ENCODE assay signal across 11 cellular contexts in the genomic region with DNA sequence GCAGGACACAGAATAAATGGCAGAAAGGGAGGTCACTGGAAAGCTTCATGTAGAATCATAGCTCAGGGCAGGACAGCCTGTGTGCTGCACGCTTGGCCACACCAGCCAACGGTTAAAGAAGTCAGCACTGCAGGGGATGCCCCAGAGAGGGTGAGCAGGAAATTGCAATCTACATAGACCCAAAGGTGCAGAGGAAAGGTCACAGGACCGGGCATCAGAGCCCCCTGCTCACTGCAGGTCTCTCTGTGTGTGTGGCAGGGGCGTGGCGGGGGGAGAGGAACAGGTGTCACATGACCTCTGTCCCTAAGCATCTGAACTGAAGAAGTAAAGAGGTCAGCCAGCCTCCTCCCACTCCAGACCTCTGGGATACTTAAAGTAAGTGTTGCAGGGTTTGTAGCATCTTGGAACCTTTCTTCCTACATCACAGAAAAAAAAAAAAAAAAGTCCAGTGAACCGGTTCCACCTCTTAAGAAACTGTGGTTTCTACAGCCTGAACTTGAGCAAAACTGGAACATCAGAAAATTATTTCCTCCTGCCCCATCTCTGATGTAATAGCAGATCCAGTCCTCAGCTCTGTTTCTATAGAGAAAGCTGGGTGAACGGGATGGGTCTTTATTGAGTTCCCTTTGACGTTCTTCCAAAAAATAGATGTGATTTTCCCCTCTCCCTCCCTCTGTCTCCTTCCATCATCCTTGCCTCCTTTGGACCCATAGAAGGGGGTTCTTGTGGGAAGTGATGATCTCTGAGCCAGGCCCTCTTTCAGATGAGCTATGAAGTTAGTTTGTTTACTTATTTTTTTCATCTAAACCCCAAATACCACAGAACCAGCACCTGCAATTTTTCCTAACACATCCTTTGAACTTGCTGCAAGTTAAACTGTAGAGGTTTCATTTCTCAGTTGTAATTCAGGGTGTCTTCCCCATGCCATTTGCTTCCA.
DNase-seq lines count a peak whose midpoint lies in the region; ATAC-seq and TF ChIP-seq lines count a peak whose summit lies in the region.
"Had no signal": no experiment of that assay in that cellular context is flagged by ENCODE, and none has a peak within 500 bp of the region (broad histone marks: within the 10 kb centered on the region; RNA-seq: fewer than 3 reads in every experiment).

No MANE protein-coding gene starts in this region.

- no peak for DNase-seq in activated T-cell treated with anti-CD3 and anti-CD28 coated beads, Interleukin-2, amount 50 U/mL, for 24 hours
- no peak for DNase-seq in activated T-cell treated with anti-CD3 and anti-CD28 coated beads, Interleukin-2, amount 50 U/mL, for 1 hour
- DNase-seq in T-cell = peak in 7 of 34 experiments; percentile 4 to 29 (median 18)
- DNase-seq in stimulated activated naive CD8-positive, alpha-beta T cell treated with anti-CD3 and anti-CD28 coated beads, Interleukin-15, Interleukin-2, amounts not matched to agents 100 U/mL and 50 U/mL, for 24 hours = peak; percentile 61
- DNase-seq in breast epithelium (ENCODE audit: low spot score in 2 of 2) = no peak
- no peak for DNase-seq in CD14-positive monocyte (ENCODE audit: low spot score)
- DNase-seq in DMS53 treated with DMSO at 0.1 percent for 48 hours (lab: John Stamatoyannopoulos, UW; ENCODE audit: unreplicated experiment) = no peak
- DNase-seq: AML-193, NCI-H2029 had no signal

- POLR2A ChIA-PET in T-cell (lab: Charles Lee) = interaction anchor here in 1 of 2 donors (0.6 kb wide), 1 partner anchor 12 kb away, joined by 12 read pairs; no protein-coding TSS in a partner anchor

- peak overlapping the region; percentile 47 for H3K27ac Mint-ChIP-seq in activated T-cell treated with anti-CD3 and anti-CD28 coated beads, Interleukin-2, amount 50 U/mL, for 24 hours
- H3K27ac Mint-ChIP-seq in T-cell = peak overlapping the region; percentile 72 to 76
- peak overlapping the region in 1 of 7 donors; percentile 7 for H3K27ac Mint-ChIP-seq in CD14-positive monocyte
- H3K27ac Mint-ChIP-seq: brain had no signal

- no peaks in the 10 kb centered on the region for H3K36me3 Mint-ChIP-seq in activated T-cell treated with anti-CD3 and anti-CD28 coated beads, Interleukin-2, amount 50 U/mL, for 24 hours (ENCODE audit: low read depth)
- no peaks in the 10 kb centered on the region for H3K36me3 Mint-ChIP-seq in T-cell
- no peaks in the 10 kb centered on the region for H3K36me3 Mint-ChIP-seq in CD14-positive monocyte
- H3K36me3 Mint-ChIP-seq: brain had no signal

- peaks cover 2% of the 10 kb centered on the region for H3K9me3 Mint-ChIP-seq in activated T-cell treated with anti-CD3 and anti-CD28 coated beads, Interleukin-2, amount 50 U/mL, for 24 hours
- peaks cover 0 to 4% (median 0%) of the 10 kb centered on the region in 3 donors for H3K9me3 Mint-ChIP-seq in T-cell
- H3K9me3 Mint-ChIP-seq in CD14-positive monocyte = peaks cover 8 to 24% (median 16%) of the 10 kb centered on the region in 7 donors

- no peak for TF ChIP-seq POLR2A in breast epithelium (IDR thresholded peaks at IDR 0.05)

- H3K27me3 ChIP-seq in breast epithelium = no peaks in the 10 kb centered on the region

- ATAC-seq in HG02970 (IDR thresholded peaks at IDR 0.05; ENCODE audit: low FRiP score, unreplicated experiment) = peak; percentile 72
- ATAC-seq in T-cell (replicated peaks in 1 of 4) = peak; percentile 56 to 87 (median 74)
- peak; percentile 94 for ATAC-seq in stimulated activated naive CD8-positive, alpha-beta T cell treated with anti-CD3 and anti-CD28 coated beads, Interleukin-15, Interleukin-2, amounts not matched to agents 100 U/mL and 50 U/mL, for 24 hours

- no peak overlapping the region for H3K4me3 ChIP-seq in breast epithelium

- no peak overlapping the region for H3K27ac ChIP-seq in breast epithelium

- peaks cover 29% of the 10 kb centered on the region for H3K4me1 Mint-ChIP-seq in activated T-cell treated with anti-CD3 and anti-CD28 coated beads, Interleukin-2, amount 50 U/mL, for 24 hours (ENCODE audit: low read depth)
- H3K4me1 Mint-ChIP-seq in T-cell (peaks cover 27 to 39% (median 29%) of the 10 kb centered on the region in 3 donors), CD14-positive monocyte (peaks cover 17% of the 10 kb centered on the region)

- H3K27me3 Mint-ChIP-seq in activated T-cell treated with anti-CD3 and anti-CD28 coated beads, Interleukin-2, amount 50 U/mL, for 24 hours = no peaks in the 10 kb centered on the region
- H3K27me3 Mint-ChIP-seq in T-cell = no peaks in the 10 kb centered on the region
- peaks cover 2 to 9% (median 4%) of the 10 kb centered on the region in 3 donors for H3K27me3 Mint-ChIP-seq in CD14-positive monocyte (ENCODE audit: low read depth in 3 of 3)

- H3K9me3 ChIP-seq in breast epithelium = no peaks in the 10 kb centered on the region

- no peak for TF ChIP-seq CTCF in breast epithelium (IDR thresholded peaks at IDR 0.05)
- no peak for TF ChIP-seq CTCF in CD14-positive monocyte (IDR thresholded peaks at IDR 0.05)

- CTCF ChIA-PET in T-cell (lab: Charles Lee) = interaction anchor here in 1 of 2 donors (0.6 to 1.0 kb wide), 2 partner anchors 11 to 116 kb away, joined by 4 to 5 read pairs; no protein-coding TSS in a partner anchor

- no peaks in the 10 kb centered on the region for H3K36me3 ChIP-seq in breast epithelium

- intact Hi-C loops in breast epithelium (cut with DNase I; ENCODE audit: low total_unique reads) (no loop called here), CD14-positive monocyte (cut with micrococcal nuclease) (no loop called here)

- H3K4me3 Mint-ChIP-seq in activated T-cell treated with anti-CD3 and anti-CD28 coated beads, Interleukin-2, amount 50 U/mL, for 24 hours = peak overlapping the region; percentile 28
- H3K4me3 Mint-ChIP-seq in T-cell (peak overlapping the region; percentile 42 to 64 (median 45)), CD14-positive monocyte (no peak overlapping the region)
- H3K4me3 Mint-ChIP-seq: brain had no signal

- H3K4me1 ChIP-seq in breast epithelium = no peaks in the 10 kb centered on the region

Comparison
In these comparisons a context has a peak if more than half of its experiments do, and no peak if none do; other contexts are left out.
1. H3K4me3 Mint-ChIP-seq: peak in activated T-cell treated with anti-CD3 and anti-CD28 coated beads, Interleukin-2, amount 50 U/mL, for 24 hours (single experiment) and T-cell (3 of 3); none in CD14-positive monocyte (0 of 2).
2. Peak in every context shown above with its lines, with median percentiles within 50 percentile points of each other: ATAC-seq.